14 cellular contexts compared by ENCODE assay signal in the genomic region with DNA sequence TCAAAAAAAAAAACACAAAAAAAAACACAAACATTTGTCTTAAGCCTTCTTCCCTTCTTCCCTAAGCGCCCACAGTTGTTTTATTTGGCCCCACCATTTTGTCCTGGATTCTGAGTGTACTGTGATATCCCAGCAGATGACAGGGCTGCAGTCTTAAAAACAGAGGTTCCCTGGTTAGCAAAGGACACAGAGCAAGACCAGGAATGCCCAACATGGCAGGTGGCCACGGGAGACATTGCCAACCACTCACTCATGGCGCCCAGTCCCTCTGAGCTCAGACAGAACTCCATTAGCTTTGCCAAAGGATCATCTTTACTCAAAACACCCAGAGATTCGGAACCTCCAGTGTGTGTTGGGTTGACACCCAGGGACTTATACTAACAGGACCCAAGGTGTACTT.
"Had no signal": no experiment of that assay in that cellular context is flagged by ENCODE, and none has a peak within 500 bp of the region (broad histone marks: within the 10 kb centered on the region; RNA-seq: fewer than 3 reads in every experiment).

No MANE protein-coding gene starts in this region.

- H3K36me3 Mint-ChIP-seq: naive thymus-derived CD8-positive, alpha-beta T cell; stimulated activated naive B cell treated with anti-CD40 and anti-IgM and Interleukin-4, amounts not matched to agents 10 μg/mL and 1 μg/mL and 100 μg/mL, for 72 hours had no signal

- H3K27me3 ChIP-seq: right lobe of liver, transverse colon had no signal

- H3K9me3 ChIP-seq: right lobe of liver, thoracic aorta, transverse colon had no signal

- H3K4me1 Mint-ChIP-seq: stimulated activated naive B cell treated with anti-CD40 and anti-IgM and Interleukin-4, amounts not matched to agents 10 μg/mL and 1 μg/mL and 100 μg/mL, for 72 hours; stimulated activated naive CD8-positive, alpha-beta T cell treated with anti-CD3 and anti-CD28 coated beads, Interleukin-15, amount 100 ng/mL, for 72 hours had no signal

- H3K4me3 ChIP-seq: right lobe of liver, skin epidermis, thoracic aorta, transverse colon had no signal

- H3K27ac ChIP-seq: right lobe of liver, thoracic aorta, transverse colon had no signal

- H3K27ac Mint-ChIP-seq: naive thymus-derived CD8-positive, alpha-beta T cell; stimulated activated naive B cell treated with anti-CD40 and anti-IgM and Interleukin-4, amounts not matched to agents 10 μg/mL and 1 μg/mL and 100 μg/mL, for 72 hours; stimulated activated naive CD8-positive, alpha-beta T cell treated with anti-CD3 and anti-CD28 coated beads, Interleukin-15, amount 100 ng/mL, for 72 hours had no signal

- H3K4me3 Mint-ChIP-seq: naive thymus-derived CD8-positive, alpha-beta T cell; stimulated activated naive B cell treated with anti-CD40 and anti-IgM and Interleukin-4, amounts not matched to agents 10 μg/mL and 1 μg/mL and 100 μg/mL, for 72 hours; stimulated activated naive CD8-positive, alpha-beta T cell treated with anti-CD3 and anti-CD28 coated beads, Interleukin-15, amount 100 ng/mL, for 72 hours had no signal

- DNase-seq: effector memory CD4-positive, alpha-beta T cell; kidney; left cardiac atrium; mammary epithelial cell; naive thymus-derived CD8-positive, alpha-beta T cell; stimulated activated CD4-positive, alpha-beta T cell treated with anti-CD3 and anti-CD28 coated beads, Interleukin-2, amount 100 ng/mL, for 24 hours; stimulated activated CD4-positive, alpha-beta T cell treated with anti-CD3 and anti-CD28 coated beads, Interleukin-4, amount 100 ng/mL, for 4 hours; stimulated activated naive B cell treated with anti-CD40 and anti-IgM and Interleukin-4, amounts not matched to agents 10 μg/mL and 1 μg/mL and 100 μg/mL, for 72 hours; stimulated activated naive CD8-positive, alpha-beta T cell treated with anti-CD3 and anti-CD28 coated beads, Interleukin-15, amount 100 ng/mL, for 72 hours; transverse colon had no signal

- ATAC-seq: esophagus mucosa; naive thymus-derived CD8-positive, alpha-beta T cell; right lobe of liver; stimulated activated naive B cell treated with anti-CD40 and anti-IgM and Interleukin-4, amounts not matched to agents 10 μg/mL and 1 μg/mL and 100 μg/mL, for 72 hours; stimulated activated naive CD8-positive, alpha-beta T cell treated with anti-CD3 and anti-CD28 coated beads, Interleukin-15, amount 100 ng/mL, for 72 hours had no signal

- H3K9me3 Mint-ChIP-seq: naive thymus-derived CD8-positive, alpha-beta T cell; stimulated activated naive B cell treated with anti-CD40 and anti-IgM and Interleukin-4, amounts not matched to agents 10 μg/mL and 1 μg/mL and 100 μg/mL, for 72 hours; stimulated activated naive CD8-positive, alpha-beta T cell treated with anti-CD3 and anti-CD28 coated beads, Interleukin-15, amount 100 ng/mL, for 72 hours had no signal

- H3K36me3 ChIP-seq: right lobe of liver, thoracic aorta, transverse colon had no signal

- H3K27me3 Mint-ChIP-seq: stimulated activated naive CD8-positive, alpha-beta T cell treated with anti-CD3 and anti-CD28 coated beads, Interleukin-15, amount 100 ng/mL, for 72 hours had no signal
